Comparison of ENCODE assay signal across 8 cellular contexts in genomic region chr17:55750750-55751641, GRCh38. TPM values are rescaled to one million over a fixed set of nuclear protein-coding genes. Genes with fewer than 3 reads are reported as not detected.
DNase-seq lines count a peak whose midpoint lies in the region; ATAC-seq and TF ChIP-seq lines count a peak whose summit lies in the region.

PCTP (plus strand) TSS chr17:55751051; CDS start chr17:55751104, 53 bp downstream.

- TF ChIP-seq CTCF in glutamatergic neuron (IDR thresholded peaks at IDR 0.05; ENCODE audit: partially characterized antibody, unreplicated experiment) (peak; percentile 57), osteocyte (IDR thresholded peaks at IDR 0.05) (peak; percentile 61)

- no peak within 1 kb of the TSS for H3K27ac Mint-ChIP-seq in activated naive CD8-positive, alpha-beta T cell
- H3K27ac Mint-ChIP-seq in glutamatergic neuron (ENCODE audit: unreplicated experiment) (peak within 1 kb of the TSS; percentile 75), osteocyte (ENCODE audit: unreplicated experiment) (peak within 1 kb of the TSS; percentile 81)

- H3K4me3 Mint-ChIP-seq in activated naive CD8-positive, alpha-beta T cell = peak within 1 kb of the TSS; percentile 88
- H3K4me3 Mint-ChIP-seq in glutamatergic neuron (ENCODE audit: unreplicated experiment) (peak within 1 kb of the TSS; percentile 91), osteocyte (ENCODE audit: unreplicated experiment) (peak within 1 kb of the TSS; percentile 84)

- peaks cover 17% of the 10 kb centered on the region for H3K4me1 Mint-ChIP-seq in activated naive CD8-positive, alpha-beta T cell (ENCODE audit: low read depth)
- H3K4me1 Mint-ChIP-seq in glutamatergic neuron (ENCODE audit: low read depth, unreplicated experiment) (peaks cover 8% of the 10 kb centered on the region), osteocyte (ENCODE audit: unreplicated experiment) (peaks cover 17% of the 10 kb centered on the region)

- H3K27me3 Mint-ChIP-seq in activated naive CD8-positive, alpha-beta T cell = peaks cover 7% of the 10 kb centered on the region
- peaks cover 8% of the 10 kb centered on the region for H3K27me3 Mint-ChIP-seq in glutamatergic neuron (ENCODE audit: unreplicated experiment)
- H3K27me3 Mint-ChIP-seq in osteocyte (ENCODE audit: unreplicated experiment) = peaks cover 32% of the 10 kb centered on the region

- WGBS in thymus = 1% methylated on average over 53 of the region's 53 CpGs

- peaks cover 3% of the 10 kb centered on the region for H3K4me1 ChIP-seq in thymus (ENCODE audit: control insufficient read depth, insufficient read depth, low read length)

- peaks cover 4% of the 10 kb centered on the region for H3K9me3 ChIP-seq in KOPT-K1 (ENCODE audit: insufficient read depth, low read length, poor library complexity, severe bottlenecking)
- H3K9me3 ChIP-seq in thymus (ENCODE audit: control insufficient read depth) = no peaks in the 10 kb centered on the region

- no peaks in the 10 kb centered on the region for H3K9me3 Mint-ChIP-seq in activated naive CD8-positive, alpha-beta T cell (ENCODE audit: low read depth)
- H3K9me3 Mint-ChIP-seq in glutamatergic neuron (ENCODE audit: unreplicated experiment) (no peaks in the 10 kb centered on the region), osteocyte (ENCODE audit: unreplicated experiment) (no peaks in the 10 kb centered on the region)

- ATAC-seq in GM21825 (IDR thresholded peaks at IDR 0.05; ENCODE audit: unreplicated experiment) (peak; percentile 99), SK-N-SH treated with all-trans-retinoic acid at 6 μM for 48 hours (peak; percentile 98)

- peak; percentile 95 for DNase-seq in EL
- DNase-seq in glutamatergic neuron = peak; percentile 96
- peak; percentile 97 for DNase-seq in osteocyte (ENCODE audit: extremely low spot score, unreplicated experiment)

- H3K27me3 ChIP-seq in thymus (ENCODE audit: control insufficient read depth, insufficient read depth) = no peaks in the 10 kb centered on the region

- peak within 1 kb of the TSS; percentile 84 for H3K4me3 ChIP-seq in thymus (ENCODE audit: low read length)

- H3K36me3 Mint-ChIP-seq in activated naive CD8-positive, alpha-beta T cell = peaks cover 3% of the 10 kb centered on the region
- H3K36me3 Mint-ChIP-seq in glutamatergic neuron (ENCODE audit: unreplicated experiment) (no peaks in the 10 kb centered on the region), osteocyte (ENCODE audit: unreplicated experiment) (peaks cover 14% of the 10 kb centered on the region)

- H3K27ac ChIP-seq in KOPT-K1 (ENCODE audit: low read depth, low read length, poor library complexity, severe bottlenecking) (peak within 1 kb of the TSS; percentile 54), thymus (ENCODE audit: low read depth) (peak within 1 kb of the TSS; percentile 74)

- H3K36me3 ChIP-seq in KOPT-K1 (ENCODE audit: insufficient read depth, low read length) (no peaks in the 10 kb centered on the region), thymus (ENCODE audit: control insufficient read depth, insufficient read depth) (no peaks in the 10 kb centered on the region)

TF ChIP-seq in SK-N-SH treated with all-trans-retinoic acid at 6 μM for 48 hours, 23 proteins besides CTCF, POLR2A, EP300 and RAD21:
- peak; percentile 50; the same call in 1 of the 2 replicates for TF ChIP-seq PATZ1 (CRISPR knock-in tag; IDR thresholded peaks at IDR 0.05; ENCODE audit: borderline replicate concordance)
- TF ChIP-seq ZFP3 (CRISPR knock-in tag; IDR thresholded peaks at IDR 0.05) = peak; percentile 82
- TF ChIP-seq TSHZ2 (CRISPR knock-in tag; IDR thresholded peaks at IDR 0.05) = peak; percentile 81; the same call in 1 of the 2 replicates
- no peak for TF ChIP-seq RARB (CRISPR knock-in tag; IDR thresholded peaks at IDR 0.05)
- no peak for TF ChIP-seq PPARA (CRISPR knock-in tag; IDR thresholded peaks at IDR 0.05; ENCODE audit: borderline replicate concordance)
- TF ChIP-seq CSDC2 (CRISPR knock-in tag; IDR thresholded peaks at IDR 0.05) = 0 out of 2 replicates have a peak, but pooled peaks have one; percentile 71
- 0 out of 2 replicates have a peak, but pooled peaks have one; percentile 86 for TF ChIP-seq GLIS3 (CRISPR knock-in tag; IDR thresholded peaks at IDR 0.05)
TF ChIP-seq in SK-N-SH treated with all-trans-retinoic acid at 6 μM for 48 hours: peak in this region for 5.

RNA-seq across cellular contexts. Expression of gene PCTP, which starts in this region (rescaled TPM):
- total RNA-seq in glutamatergic neuron (ENCODE audit: unreplicated experiment) = 20.5 TPM
- 7.7 and 8.4 TPM in 2 replicates for total RNA-seq in osteocyte
- 18.9 TPM for polyA plus RNA-seq in thymus

Comparison
In these comparisons a context has a peak if more than half of its experiments do, and no peak if none do; other contexts are left out.
1. Peak in every context shown above with its lines: DNase-seq, ATAC-seq, H3K4me3 ChIP-seq and H3K27ac ChIP-seq.